ENCODE assay signal across 1 cellular context in the genomic region with DNA sequence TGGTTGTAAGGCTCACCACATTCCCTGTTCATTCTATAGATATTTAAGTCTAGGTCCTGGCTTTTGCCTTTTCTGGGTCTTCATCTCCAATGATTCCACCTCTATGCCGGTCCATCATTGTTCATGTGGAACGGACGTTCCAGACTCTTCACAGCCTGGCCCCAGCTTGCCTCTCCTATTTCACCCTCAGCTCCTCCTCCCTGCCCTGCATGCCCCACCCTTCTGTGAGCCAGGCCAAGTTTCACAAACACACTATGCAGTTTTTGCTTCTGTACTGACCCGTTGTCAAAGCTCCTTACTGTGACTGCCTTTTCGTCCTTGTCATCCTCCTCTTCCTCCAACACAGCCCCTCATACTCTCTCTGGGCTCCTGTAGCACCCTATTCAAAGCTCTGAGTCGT.
TF ChIP-seq lines count a peak whose summit lies in the region.

No MANE protein-coding gene starts in this region.

TF ChIP-seq in HepG2, 621 proteins besides CTCF, POLR2A, EP300 and RAD21:
- TF ChIP-seq NR2F2 (IDR thresholded peaks at IDR 0.05; ENCODE audit: borderline replicate concordance, low read depth): no peak
